9 cellular contexts compared by ENCODE assay signal in genomic region chr16:10992797-10993196, GRCh38. TPM values are rescaled to one million over a fixed set of nuclear protein-coding genes. Genes with fewer than 3 reads are reported as not detected.
DNase-seq lines count a peak whose midpoint lies in the region; ATAC-seq and TF ChIP-seq lines count a peak whose summit lies in the region.
"Had no signal": no experiment of that assay in that cellular context is flagged by ENCODE, and none has a peak within 500 bp of the region (broad histone marks: within the 10 kb centered on the region; RNA-seq: fewer than 3 reads in every experiment).

No MANE protein-coding gene starts in this region.

- POLR2A ChIA-PET in HEK293T (lab: Yijun Ruan, JAX) = interaction anchor here (1.0 kb wide), 1 partner anchor 263 kb away, joined by 7 read pairs; the partner anchor contains the start of gene SOCS1

- TF ChIP-seq CTCF in AG10803 (conservative IDR thresholded peaks at IDR 0.05; ENCODE audit: low read length) = no peak
- TF ChIP-seq CTCF in omental fat pad (IDR thresholded peaks at IDR 0.05) = no peak

- no peak overlapping the region for H3K4me3 ChIP-seq in AG10803 (ENCODE audit: low read length)
- no peak overlapping the region for H3K4me3 ChIP-seq in mesodermal cell (ENCODE audit: extremely low read depth, insufficient read depth, low read length, poor library complexity, severe bottlenecking)
- H3K4me3 ChIP-seq: Peyer's patch had no signal

- no peak for ATAC-seq in HG03025 (IDR thresholded peaks at IDR 0.05; ENCODE audit: low FRiP score, unreplicated experiment)
- no peak for ATAC-seq in GM18519 (IDR thresholded peaks at IDR 0.05; ENCODE audit: low FRiP score, unreplicated experiment)
- no peak for ATAC-seq in omental fat pad (ENCODE audit: low FRiP score)

- H3K36me3 ChIP-seq in mesodermal cell (ENCODE audit: control insufficient read depth, insufficient read depth, low read length) = peaks cover 34% of the 10 kb centered on the region

- peak; percentile 61 for DNase-seq in AG10803 (ENCODE audit: low read depth)
- DNase-seq in HPDE6-E6E7 (ENCODE audit: extremely low spot score) = peak; percentile 95
- DNase-seq in amniotic epithelial cell (ENCODE audit: low read depth) = peak; percentile 77
- DNase-seq in omental fat pad (ENCODE audit: low spot score) = no peak
- DNase-seq in HEK293T (ENCODE audit: extremely low spot score) = no peak

- H3K9me3 ChIP-seq in mesodermal cell (ENCODE audit: control insufficient read depth, low read length) = no peaks in the 10 kb centered on the region
- H3K9me3 ChIP-seq: Peyer's patch had no signal

- 58 to 66% methylated on average over 5 of the region's 5 CpGs for WGBS in mesodermal cell (ENCODE audit: insufficient coverage in 2 of 2), 2 experiments

- H3K27ac ChIP-seq in mesodermal cell (ENCODE audit: low read depth, low read length, severe bottlenecking) = peak overlapping the region; percentile 82

- CTCF ChIA-PET in HEK293T (lab: Yijun Ruan, JAX) = no interaction called here

- peaks cover 23% of the 10 kb centered on the region for H3K4me1 ChIP-seq in mesodermal cell (ENCODE audit: control insufficient read depth, insufficient read depth, low read length, poor library complexity, severe bottlenecking)

TF ChIP-seq in HEK293T, 16 proteins besides CTCF, POLR2A, EP300 and RAD21:
- no peak for TF ChIP-seq ELF4 (IDR thresholded peaks at IDR 0.05)
- no peak for TF ChIP-seq NFRKB (IDR thresholded peaks at IDR 0.05)
- no peak for TF ChIP-seq HDGF (IDR thresholded peaks at IDR 0.05; ENCODE audit: borderline replicate concordance)
- TF ChIP-seq ARNT (IDR thresholded peaks at IDR 0.05) = no peak
- no peak for TF ChIP-seq FOXK2 (IDR thresholded peaks at IDR 0.05)
- TF ChIP-seq L3MBTL2 (conservative IDR thresholded peaks at IDR 0.05) = no peak
- no peak for TF ChIP-seq FOXM1 (IDR thresholded peaks at IDR 0.05; ENCODE audit: borderline replicate concordance)
- TF ChIP-seq TARDBP (IDR thresholded peaks at IDR 0.05) = no peak
- no peak for TF ChIP-seq ZNF384 (IDR thresholded peaks at IDR 0.05)
- no peak for TF ChIP-seq SUZ12 (IDR thresholded peaks at IDR 0.05)
- TF ChIP-seq FOXA1 (IDR thresholded peaks at IDR 0.05) = no peak
- no peak for TF ChIP-seq CTBP1 (IDR thresholded peaks at IDR 0.05; ENCODE audit: borderline replicate concordance)
- no peak for TF ChIP-seq SP1 (IDR thresholded peaks at IDR 0.05)
- TF ChIP-seq LEF1 (IDR thresholded peaks at IDR 0.05; ENCODE audit: borderline replicate concordance) = no peak
- TF ChIP-seq BHLHE40 (IDR thresholded peaks at IDR 0.05; ENCODE audit: borderline replicate concordance) = no peak
- TF ChIP-seq, protein P1, sequence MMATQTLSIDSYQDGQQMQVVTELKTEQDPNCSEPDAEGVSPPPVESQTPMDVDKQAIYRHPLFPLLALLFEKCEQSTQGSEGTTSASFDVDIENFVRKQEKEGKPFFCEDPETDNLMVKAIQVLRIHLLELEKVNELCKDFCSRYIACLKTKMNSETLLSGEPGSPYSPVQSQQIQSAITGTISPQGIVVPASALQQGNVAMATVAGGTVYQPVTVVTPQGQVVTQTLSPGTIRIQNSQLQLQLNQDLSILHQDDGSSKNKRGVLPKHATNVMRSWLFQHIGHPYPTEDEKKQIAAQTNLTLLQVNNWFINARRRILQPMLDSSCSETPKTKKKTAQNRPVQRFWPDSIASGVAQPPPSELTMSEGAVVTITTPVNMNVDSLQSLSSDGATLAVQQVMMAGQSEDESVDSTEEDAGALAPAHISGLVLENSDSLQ (IDR thresholded peaks at IDR 0.05) = no peak
TF ChIP-seq in HEK293T: peak in this region for 0.

RNA-seq across cellular contexts. Expression of gene CLEC16A, which starts 48.4 kb away (rescaled TPM):
- polyA plus RNA-seq in mesodermal cell (2013, experiment 1 of 2) = 18.3 TPM
- polyA plus RNA-seq in mesodermal cell (2013, experiment 2 of 2) = 17.3 TPM
- total RNA-seq in omental fat pad = 10 to 100 TPM; 24.0 to 36.9 (median 29.5) TPM

RNA-seq across cellular contexts. Expression of gene DEXI, which starts 50.5 kb away (rescaled TPM):
- 36.9 TPM for polyA plus RNA-seq in mesodermal cell (2013, experiment 1 of 2)
- polyA plus RNA-seq in mesodermal cell (2013, experiment 2 of 2) = 34.8 TPM
- 10 to 100 TPM; 56.8 to 71.5 (median 64.5) TPM for total RNA-seq in omental fat pad

Comparison
In these comparisons a context has a peak if more than half of its experiments do, and no peak if none do; other contexts are left out.
1. DNase-seq: peak in AG10803 (single experiment), HPDE6-E6E7 (single experiment) and amniotic epithelial cell (single experiment); none in omental fat pad (single experiment) and HEK293T (single experiment).